In the genomic region with DNA sequence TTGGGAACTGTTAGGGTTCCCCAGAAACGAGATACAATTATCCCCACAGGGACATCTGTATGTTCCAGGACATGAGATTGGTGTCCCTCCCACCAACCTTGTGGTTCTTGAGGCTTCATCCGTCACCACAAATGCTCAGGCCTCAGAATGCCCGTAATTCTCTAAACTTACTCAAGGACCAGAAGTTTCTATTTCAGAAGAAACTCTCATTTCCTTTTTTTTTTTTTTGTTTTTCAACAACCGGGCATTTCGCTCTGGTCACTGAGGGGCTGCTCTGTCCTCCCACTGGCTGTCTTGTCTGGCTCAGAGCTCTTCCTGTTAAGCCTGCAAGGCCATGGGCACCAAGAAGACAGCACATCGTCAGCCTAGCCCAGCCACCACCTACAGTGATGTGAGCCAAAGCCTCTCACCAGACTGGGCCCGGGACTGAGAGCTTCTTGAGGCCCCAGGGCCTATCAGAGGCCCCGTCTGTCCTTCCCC, we compare ENCODE assay signal across 8 cellular contexts. TPM values are rescaled to one million over a fixed set of nuclear protein-coding genes. Genes with fewer than 3 reads are reported as not detected.
DNase-seq lines count a peak whose midpoint lies in the region; ATAC-seq and TF ChIP-seq lines count a peak whose summit lies in the region.

No MANE protein-coding gene starts in this region.

- no peaks in the 10 kb centered on the region for H3K27me3 ChIP-seq in upper lobe of right lung
- H3K27me3 ChIP-seq in tibial nerve = no peaks in the 10 kb centered on the region

- H3K9me3 ChIP-seq in OCI-LY7 (ENCODE audit: low read length) (no peaks in the 10 kb centered on the region), upper lobe of right lung (no peaks in the 10 kb centered on the region), tibial nerve (no peaks in the 10 kb centered on the region)

- no peak overlapping the region for H3K27ac ChIP-seq in OCI-LY7 (ENCODE audit: low read depth, low read length, poor library complexity, severe bottlenecking)
- H3K27ac ChIP-seq in upper lobe of right lung = no peak overlapping the region
- no peak overlapping the region for H3K27ac ChIP-seq in tibial nerve

- no peak for TF ChIP-seq EP300 in tibial nerve (IDR thresholded peaks at IDR 0.05)

- H3K4me3 ChIP-seq in OCI-LY7 (ENCODE audit: low read depth, low read length, poor library complexity, severe bottlenecking) (no peak overlapping the region), upper lobe of right lung (no peak overlapping the region), tibial nerve (no peak overlapping the region)

- peaks cover 59% of the 10 kb centered on the region for H3K36me3 Mint-ChIP-seq in activated naive CD4-positive, alpha-beta T cell treated with anti-CD3 and anti-CD28 coated beads for 36 hours (ENCODE audit: low read depth)
- peaks cover 16% of the 10 kb centered on the region for H3K36me3 Mint-ChIP-seq in activated naive CD4-positive, alpha-beta T cell treated with anti-CD3 and anti-CD28 coated beads, Interleukin-2, amount 10 ng/mL, durations not matched to agents 7 days and 5 days

- TF ChIP-seq POLR2A in tibial nerve (IDR thresholded peaks at IDR 0.05) = no peak

- no TSS peak for BruUV-seq in OCI-LY7 (replicated peaks; lab: Mats Ljungman, UMichigan)

- TF ChIP-seq CTCF in OCI-LY7 (conservative IDR thresholded peaks at IDR 0.05; ENCODE audit: low read length) = no peak
- no peak for TF ChIP-seq CTCF in upper lobe of right lung (IDR thresholded peaks at IDR 0.05)
- no peak for TF ChIP-seq CTCF in tibial nerve (IDR thresholded peaks at IDR 0.05)

- 75 to 86% methylated on average over 8 of the region's 8 CpGs for WGBS in tibial nerve, 2 donors

- H3K79me2 ChIP-seq in OCI-LY7 (ENCODE audit: insufficient read depth, low read depth, low read length) = no peaks in the 10 kb centered on the region

- DNase-seq in activated naive CD4-positive, alpha-beta T cell treated with anti-CD3 and anti-CD28 coated beads for 36 hours = no peak
- no peak for DNase-seq in activated naive CD4-positive, alpha-beta T cell treated with anti-CD3 and anti-CD28 coated beads, Interleukin-2, amount 10 ng/mL, durations not matched to agents 7 days and 5 days
- DNase-seq in OCI-LY7 (ENCODE audit: low spot score) (peak; percentile 33), upper lobe of right lung (no peak), tibial nerve (ENCODE audit: low spot score in 2 of 2) (no peak), kidney glomerular epithelial cell (lab: John Stamatoyannopoulos, UW) (no peak), posterior vena cava (ENCODE audit: low spot score) (no peak)

- no peaks in the 10 kb centered on the region for H4K20me1 ChIP-seq in OCI-LY7 (ENCODE audit: insufficient read depth, low read length)

- intact Hi-C loops in activated naive CD4-positive, alpha-beta T cell treated with anti-CD3 and anti-CD28 coated beads for 36 hours (cut with micrococcal nuclease) = loop anchor here (1.0 kb wide), 1 partner anchor 8 kb away; no protein-coding TSS in a partner anchor
- intact Hi-C loops in OCI-LY7 (cut with micrococcal nuclease; ENCODE audit: unreplicated experiment) = no loop called here
- intact Hi-C loops in upper lobe of right lung (cut with DNase I) = no loop called here
- intact Hi-C loops in posterior vena cava (cut with DNase I) = no loop called here

- POLR2A ChIA-PET in OCI-LY7 (lab: Charles Lee) = interaction anchor here (0.5 to 1.2 kb wide), 6 partner anchors 12 to 618 kb away, joined by 3 to 11 read pairs (median 5); no protein-coding TSS in a partner anchor

- ATAC-seq in HG02973 (IDR thresholded peaks at IDR 0.05; ENCODE audit: unreplicated experiment) (peak; percentile 72), upper lobe of right lung (peak; percentile 65)

- H3K4me1 ChIP-seq in OCI-LY7 (ENCODE audit: insufficient read depth, low read length, poor library complexity, severe bottlenecking) (peaks cover 17% of the 10 kb centered on the region), upper lobe of right lung (peaks cover 19% of the 10 kb centered on the region), tibial nerve (peaks cover 0 to 13% (median 7%) of the 10 kb centered on the region in 4 donors)

- peak overlapping the region; percentile 6; the same call in 1 of the 2 replicates for H2AFZ ChIP-seq in OCI-LY7 (ENCODE audit: low read length)

- no peaks in the 10 kb centered on the region for H3K27me3 Mint-ChIP-seq in activated naive CD4-positive, alpha-beta T cell treated with anti-CD3 and anti-CD28 coated beads for 36 hours (ENCODE audit: low read depth)
- no peaks in the 10 kb centered on the region for H3K27me3 Mint-ChIP-seq in activated naive CD4-positive, alpha-beta T cell treated with anti-CD3 and anti-CD28 coated beads, Interleukin-2, amount 10 ng/mL, durations not matched to agents 7 days and 5 days

- no peaks in the 10 kb centered on the region for H3K9me2 ChIP-seq in OCI-LY7 (ENCODE audit: insufficient read depth, low read length)

- H3K36me3 ChIP-seq in OCI-LY7 (ENCODE audit: insufficient read depth, low read length) (no peaks in the 10 kb centered on the region), upper lobe of right lung (peaks cover 6% of the 10 kb centered on the region), tibial nerve (no peaks in the 10 kb centered on the region)

- H3K4me2 ChIP-seq in OCI-LY7 (ENCODE audit: low read length) = peak overlapping the region; percentile 39; the same call in 1 of the 2 replicates

- peak overlapping the region; percentile 62 for H3K27ac Mint-ChIP-seq in activated naive CD4-positive, alpha-beta T cell treated with anti-CD3 and anti-CD28 coated beads for 36 hours
- H3K27ac Mint-ChIP-seq in activated naive CD4-positive, alpha-beta T cell treated with anti-CD3 and anti-CD28 coated beads, Interleukin-2, amount 10 ng/mL, durations not matched to agents 7 days and 5 days = no peak overlapping the region

- no peaks in the 10 kb centered on the region for H3K9me3 Mint-ChIP-seq in activated naive CD4-positive, alpha-beta T cell treated with anti-CD3 and anti-CD28 coated beads for 36 hours
- H3K9me3 Mint-ChIP-seq in activated naive CD4-positive, alpha-beta T cell treated with anti-CD3 and anti-CD28 coated beads, Interleukin-2, amount 10 ng/mL, durations not matched to agents 7 days and 5 days = no peaks in the 10 kb centered on the region

- CTCF ChIA-PET in activated naive CD4-positive, alpha-beta T cell treated with anti-CD3 and anti-CD28 coated beads for 36 hours (lab: Charles Lee) = interaction anchor here (0.8 to 2.6 kb wide), 6 partner anchors 17 to 126 kb away, joined by 3 to 10 read pairs (median 4); no protein-coding TSS in a partner anchor
- CTCF ChIA-PET in activated naive CD4-positive, alpha-beta T cell treated with anti-CD3 and anti-CD28 coated beads, Interleukin-2, amount 10 ng/mL, durations not matched to agents 7 days and 5 days (lab: Charles Lee) = interaction anchor here (1.2 to 2.2 kb wide), 5 partner anchors 10 to 94 kb away, joined by 4 to 7 read pairs (median 6); a partner anchor contains a TSS
- CTCF ChIA-PET in OCI-LY7 (lab: Charles Lee; ENCODE audit: unreplicated experiment) = interaction anchor here (0.6 to 1.6 kb wide), 3 partner anchors 40 to 79 kb away, joined by 3 read pairs; no protein-coding TSS in a partner anchor

- no peak overlapping the region for H3K4me3 Mint-ChIP-seq in activated naive CD4-positive, alpha-beta T cell treated with anti-CD3 and anti-CD28 coated beads for 36 hours
- H3K4me3 Mint-ChIP-seq in activated naive CD4-positive, alpha-beta T cell treated with anti-CD3 and anti-CD28 coated beads, Interleukin-2, amount 10 ng/mL, durations not matched to agents 7 days and 5 days = no peak overlapping the region

- H3K4me1 Mint-ChIP-seq in activated naive CD4-positive, alpha-beta T cell treated with anti-CD3 and anti-CD28 coated beads for 36 hours (ENCODE audit: low read depth) = peaks cover 34% of the 10 kb centered on the region
- peaks cover 42% of the 10 kb centered on the region for H3K4me1 Mint-ChIP-seq in activated naive CD4-positive, alpha-beta T cell treated with anti-CD3 and anti-CD28 coated beads, Interleukin-2, amount 10 ng/mL, durations not matched to agents 7 days and 5 days

RNA-seq across cellular contexts. Expression of a gene that starts 36.2 kb away (rescaled TPM):
- 10 to 100 TPM; 56.4 to 57.7 TPM for total RNA-seq in activated naive CD4-positive, alpha-beta T cell treated with anti-CD3 and anti-CD28 coated beads for 36 hours
- 4.8 and 5.4 TPM in 2 replicates for total RNA-seq in OCI-LY7 (2014; rRNA removed; shearing (Covaris generic))
- 1.9 and 2.4 TPM in 2 replicates for total RNA-seq in OCI-LY7 (2022)
- 28.7 TPM for total RNA-seq in upper lobe of right lung
- 1 to 10 TPM in 2 of 4 donors, under 1 TPM in 2; 0.78 to 6.6 (median 1.1) TPM for total RNA-seq in tibial nerve
- 10 to 100 TPM in 1 of 2 donors, 1 to 10 TPM in 1; 9.6 to 10.2 TPM for total RNA-seq in posterior vena cava

RNA-seq across cellular contexts. Expression of a gene that starts 48.9 kb away (rescaled TPM):
- 100 to 1,000 TPM; 272 to 289 TPM for total RNA-seq in activated naive CD4-positive, alpha-beta T cell treated with anti-CD3 and anti-CD28 coated beads for 36 hours
- total RNA-seq in OCI-LY7 (2014; rRNA removed; shearing (Covaris generic)) = 38.4 and 45.9 TPM in 2 replicates
- total RNA-seq in OCI-LY7 (2022) = 130 and 131 TPM in 2 replicates
- total RNA-seq in upper lobe of right lung = 135 TPM
- total RNA-seq in tibial nerve = 100 to 1,000 TPM in 2 of 4 donors, 10 to 100 TPM in 2; 90.4 to 186 (median 98.4) TPM
- total RNA-seq in posterior vena cava = 100 to 1,000 TPM; 111 to 126 TPM
